9 cellular contexts compared by ENCODE assay signal in genomic region chr20:2451939-2452732, GRCh38. TPM values are rescaled to one million over a fixed set of nuclear protein-coding genes. Genes with fewer than 3 reads are reported as not detected.
DNase-seq lines count a peak whose midpoint lies in the region; ATAC-seq and TF ChIP-seq lines count a peak whose summit lies in the region.
"Had no signal": no experiment of that assay in that cellular context is flagged by ENCODE, and none has a peak within 500 bp of the region (broad histone marks: within the 10 kb centered on the region; RNA-seq: fewer than 3 reads in every experiment).

No MANE protein-coding gene starts in this region.

- POLR2A ChIA-PET in Panc1 (lab: Charles Lee) = interaction anchor here (0.5 kb wide), 2 partner anchors 253 to 966 kb away, joined by 3 to 7 read pairs; no protein-coding TSS in a partner anchor

- peaks cover 3% of the 10 kb centered on the region for H3K36me3 Mint-ChIP-seq in activated T-cell treated with anti-CD3 and anti-CD28 coated beads, Interleukin-2, amount 50 U/mL, for 4 hours (ENCODE audit: insufficient read depth)
- H3K36me3 Mint-ChIP-seq: activated naive CD8-positive, alpha-beta T cell had no signal

- no peaks in the 10 kb centered on the region for H3K9me3 Mint-ChIP-seq in activated T-cell treated with anti-CD3 and anti-CD28 coated beads, Interleukin-2, amount 50 U/mL, for 4 hours

- BruUV-seq in Panc1 (replicated peaks; lab: Mats Ljungman, UMichigan) = no TSS peak

- TF ChIP-seq EP300 in neural cell (conservative IDR thresholded peaks at IDR 0.05; ENCODE audit: poor library complexity, severe bottlenecking) = no peak

- no peak overlapping the region for H3K9ac ChIP-seq in neural cell (ENCODE audit: low read length)

- no peak overlapping the region for H2AFZ ChIP-seq in neural cell (ENCODE audit: low read depth, low read length)

- H3K4me2 ChIP-seq in neural cell (ENCODE audit: low read length) = no peak overlapping the region

- H4K20me1 ChIP-seq in neural cell (ENCODE audit: insufficient read depth) = no peaks in the 10 kb centered on the region

- H3F3A ChIP-seq in neural cell (ENCODE audit: insufficient read depth, low read length, poor library complexity, severe bottlenecking) = no peaks in the 10 kb centered on the region

- in situ Hi-C loops in Panc1 (cut with HindIII; ENCODE audit: low pct_unique_long_range_greater_than_20kb, low sequenced_read_pairs) = no loop called here

- H3K4me3 ChIP-seq in Panc1 (ENCODE audit: low read depth in 2 of 2, low read length in 2 of 2) (no peak overlapping the region), neural cell (ENCODE audit: low read length) (no peak overlapping the region), tibial artery (no peak overlapping the region)

- H3K79me2 ChIP-seq in neural cell (replicated peaks; ENCODE audit: insufficient read depth, low read length) = no peaks in the 10 kb centered on the region

- intact Hi-C loops in Panc1 (cut with micrococcal nuclease; ENCODE audit: unreplicated experiment) (loop anchor here (1.0 to 10.0 kb wide), 3 partner anchors 35 to 487 kb away; no protein-coding TSS in a partner anchor), tibial artery (cut with DNase I; ENCODE audit: low total_unique reads) (no loop called here)

- H3K4me1 ChIP-seq in Panc1 (ENCODE audit: control insufficient read depth, insufficient read depth, low read length) = no peaks in the 10 kb centered on the region
- H3K4me1 ChIP-seq in tibial artery = peaks cover 0 to 13% (median 2%) of the 10 kb centered on the region in 4 donors

- TF ChIP-seq RAD21 in neural cell (conservative IDR thresholded peaks at IDR 0.05) = peak; percentile 72

- H3K4me1 Mint-ChIP-seq in activated T-cell treated with anti-CD3 and anti-CD28 coated beads, Interleukin-2, amount 50 U/mL, for 4 hours (ENCODE audit: low read depth) = peaks cover 38% of the 10 kb centered on the region

- no peaks in the 10 kb centered on the region for H3K36me3 ChIP-seq in Panc1 (ENCODE audit: control insufficient read depth, insufficient read depth, low read length)
- H3K36me3 ChIP-seq in neural cell (ENCODE audit: insufficient read depth, low read length) = no peaks in the 10 kb centered on the region
- H3K36me3 ChIP-seq in tibial artery = no peaks in the 10 kb centered on the region

- TF ChIP-seq CTCF in Panc1 (IDR thresholded peaks at IDR 0.05) (peak; percentile 95), neural cell (IDR thresholded peaks at IDR 0.05; ENCODE audit: poor library complexity, severe bottlenecking) (peak; percentile 77), tibial artery (IDR thresholded peaks at IDR 0.05) (peak; percentile 58 to 80)

- ATAC-seq in Panc1 (peak; percentile 85), HG03342 (IDR thresholded peaks at IDR 0.05; ENCODE audit: unreplicated experiment) (no peak)
- ATAC-seq in activated T-cell treated with anti-CD3 and anti-CD28 coated beads, Interleukin-2, amount 50 U/mL, for 4 hours = peak; percentile 40 to 50

- H3K9me3 ChIP-seq in Panc1 (ENCODE audit: control insufficient read depth, insufficient read depth, low read depth, low read length) (no peaks in the 10 kb centered on the region), neural cell (ENCODE audit: low read length) (no peaks in the 10 kb centered on the region), tibial artery (no peaks in the 10 kb centered on the region)

- no peak overlapping the region for H3K4me3 Mint-ChIP-seq in activated T-cell treated with anti-CD3 and anti-CD28 coated beads, Interleukin-2, amount 50 U/mL, for 4 hours
- H3K4me3 Mint-ChIP-seq: activated naive CD8-positive, alpha-beta T cell had no signal

- H3K27me3 ChIP-seq in Panc1 (ENCODE audit: control insufficient read depth, insufficient read depth, low read length) = peaks cover 5% of the 10 kb centered on the region; the same call in 1 of the 2 replicates
- no peaks in the 10 kb centered on the region for H3K27me3 ChIP-seq in neural cell (ENCODE audit: insufficient read depth, low read depth, low read length)
- no peaks in the 10 kb centered on the region for H3K27me3 ChIP-seq in tibial artery

- CTCF ChIA-PET in Panc1 (lab: Charles Lee) = interaction anchor here (1.6 kb wide), 1 partner anchor 244 kb away, joined by 10 read pairs; no protein-coding TSS in a partner anchor

- no peaks in the 10 kb centered on the region for H3K9me2 ChIP-seq in neural cell (ENCODE audit: insufficient read depth, low read length)

- H3K27ac ChIP-seq in Panc1 (ENCODE audit: low read length) (no peak overlapping the region), neural cell (ENCODE audit: low read length) (no peak overlapping the region), tibial artery (no peak overlapping the region)

- peak; percentile 93 for DNase-seq in DMS 273 (lab: John Stamatoyannopoulos, UW; ENCODE audit: unreplicated experiment)
- DNase-seq in KG1 (lab: John Stamatoyannopoulos, UW) = peak; percentile 39
- DNase-seq in Panc1 (ENCODE audit: low read depth, low spot score) = peak; percentile 54
- DNase-seq in activated T-cell treated with anti-CD3 and anti-CD28 coated beads, Interleukin-2, amount 50 U/mL, for 4 hours = peak; percentile 57
- DNase-seq in fibroblast of peridontal ligament (ENCODE audit: extremely low read depth) = peak; percentile 81
- DNase-seq in tibial artery = peak in 1 of 2 donors; percentile 80

- H3K27me3 Mint-ChIP-seq in activated T-cell treated with anti-CD3 and anti-CD28 coated beads, Interleukin-2, amount 50 U/mL, for 4 hours (ENCODE audit: low read depth) = no peaks in the 10 kb centered on the region
- H3K27me3 Mint-ChIP-seq: activated naive CD8-positive, alpha-beta T cell had no signal

TF ChIP-seq in neural cell, 6 proteins besides CTCF, POLR2A, EP300 and RAD21:
- TF ChIP-seq EZH2 (IDR thresholded peaks at IDR 0.05; ENCODE audit: borderline replicate concordance, insufficient read depth, low read length, poor library complexity, severe bottlenecking) = no peak
- no peak for TF ChIP-seq POLR2AphosphoS5 (IDR thresholded peaks at IDR 0.05)
- TF ChIP-seq SMC3 (conservative IDR thresholded peaks at IDR 0.05; ENCODE audit: poor library complexity) = peak; percentile 77

RNA-seq across cellular contexts. Expression of gene SNRPB, which starts 18.5 kb away (rescaled TPM):
- 393 TPM for total RNA-seq in Panc1 (2021; ENCODE audit: unreplicated experiment)
- 285 TPM for polyA plus RNA-seq in Panc1 (2012; ENCODE audit: insufficient read length)
- 100 to 1,000 TPM; 613 to 744 (median 635) TPM for total RNA-seq in activated T-cell treated with anti-CD3 and anti-CD28 coated beads, Interleukin-2, amount 50 U/mL, for 4 hours
- 289 and 335 TPM in 2 replicates for polyA plus RNA-seq in neural cell
- 72.1 and 72.8 TPM in 2 replicates for polyA minus RNA-seq in neural cell

RNA-seq across cellular contexts. Expression of gene ZNF343, which starts 56.6 kb away (rescaled TPM):
- total RNA-seq in Panc1 (2021; ENCODE audit: unreplicated experiment) = 13.4 TPM
- polyA plus RNA-seq in Panc1 (2012; ENCODE audit: insufficient read length) = 4.7 TPM
- 10 to 100 TPM; 10.4 to 13.7 (median 11.9) TPM for total RNA-seq in activated T-cell treated with anti-CD3 and anti-CD28 coated beads, Interleukin-2, amount 50 U/mL, for 4 hours
- 10.5 and 14.3 TPM in 2 replicates for polyA plus RNA-seq in neural cell
- polyA minus RNA-seq in neural cell = 24.3 and 26.7 TPM in 2 replicates
